1 cellular context compared by ENCODE assay signal in the genomic region with DNA sequence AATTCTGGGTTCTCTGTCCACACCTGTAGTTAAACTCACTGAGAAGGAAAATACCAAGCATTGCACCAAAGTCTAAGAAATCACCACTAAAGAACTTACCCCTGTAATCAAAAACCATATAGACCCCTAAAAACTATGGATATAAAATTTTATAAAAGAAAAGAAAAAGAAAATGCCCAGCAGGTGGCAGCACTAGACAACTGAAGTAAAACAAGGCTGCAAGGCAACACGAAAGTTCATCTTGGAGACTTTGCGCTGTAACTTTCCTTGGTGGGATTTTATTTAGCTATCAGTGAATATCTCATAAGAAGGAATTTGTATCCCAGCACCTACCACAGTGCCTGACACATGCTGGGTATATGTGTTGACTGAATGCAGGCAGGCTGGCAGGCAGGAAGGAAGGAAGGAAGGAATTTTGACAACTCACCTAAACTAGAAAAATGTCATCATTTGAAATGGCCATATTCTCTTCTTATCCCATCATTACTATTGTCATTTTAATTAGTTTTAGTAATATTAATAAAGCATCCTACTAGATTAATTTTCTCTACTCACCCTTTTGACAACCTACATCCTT.
TF ChIP-seq lines count a peak whose summit lies in the region.

No MANE protein-coding gene starts in this region.

TF ChIP-seq in H1, 55 proteins besides CTCF, POLR2A, EP300 and RAD21:
- TF ChIP-seq, protein P1, sequence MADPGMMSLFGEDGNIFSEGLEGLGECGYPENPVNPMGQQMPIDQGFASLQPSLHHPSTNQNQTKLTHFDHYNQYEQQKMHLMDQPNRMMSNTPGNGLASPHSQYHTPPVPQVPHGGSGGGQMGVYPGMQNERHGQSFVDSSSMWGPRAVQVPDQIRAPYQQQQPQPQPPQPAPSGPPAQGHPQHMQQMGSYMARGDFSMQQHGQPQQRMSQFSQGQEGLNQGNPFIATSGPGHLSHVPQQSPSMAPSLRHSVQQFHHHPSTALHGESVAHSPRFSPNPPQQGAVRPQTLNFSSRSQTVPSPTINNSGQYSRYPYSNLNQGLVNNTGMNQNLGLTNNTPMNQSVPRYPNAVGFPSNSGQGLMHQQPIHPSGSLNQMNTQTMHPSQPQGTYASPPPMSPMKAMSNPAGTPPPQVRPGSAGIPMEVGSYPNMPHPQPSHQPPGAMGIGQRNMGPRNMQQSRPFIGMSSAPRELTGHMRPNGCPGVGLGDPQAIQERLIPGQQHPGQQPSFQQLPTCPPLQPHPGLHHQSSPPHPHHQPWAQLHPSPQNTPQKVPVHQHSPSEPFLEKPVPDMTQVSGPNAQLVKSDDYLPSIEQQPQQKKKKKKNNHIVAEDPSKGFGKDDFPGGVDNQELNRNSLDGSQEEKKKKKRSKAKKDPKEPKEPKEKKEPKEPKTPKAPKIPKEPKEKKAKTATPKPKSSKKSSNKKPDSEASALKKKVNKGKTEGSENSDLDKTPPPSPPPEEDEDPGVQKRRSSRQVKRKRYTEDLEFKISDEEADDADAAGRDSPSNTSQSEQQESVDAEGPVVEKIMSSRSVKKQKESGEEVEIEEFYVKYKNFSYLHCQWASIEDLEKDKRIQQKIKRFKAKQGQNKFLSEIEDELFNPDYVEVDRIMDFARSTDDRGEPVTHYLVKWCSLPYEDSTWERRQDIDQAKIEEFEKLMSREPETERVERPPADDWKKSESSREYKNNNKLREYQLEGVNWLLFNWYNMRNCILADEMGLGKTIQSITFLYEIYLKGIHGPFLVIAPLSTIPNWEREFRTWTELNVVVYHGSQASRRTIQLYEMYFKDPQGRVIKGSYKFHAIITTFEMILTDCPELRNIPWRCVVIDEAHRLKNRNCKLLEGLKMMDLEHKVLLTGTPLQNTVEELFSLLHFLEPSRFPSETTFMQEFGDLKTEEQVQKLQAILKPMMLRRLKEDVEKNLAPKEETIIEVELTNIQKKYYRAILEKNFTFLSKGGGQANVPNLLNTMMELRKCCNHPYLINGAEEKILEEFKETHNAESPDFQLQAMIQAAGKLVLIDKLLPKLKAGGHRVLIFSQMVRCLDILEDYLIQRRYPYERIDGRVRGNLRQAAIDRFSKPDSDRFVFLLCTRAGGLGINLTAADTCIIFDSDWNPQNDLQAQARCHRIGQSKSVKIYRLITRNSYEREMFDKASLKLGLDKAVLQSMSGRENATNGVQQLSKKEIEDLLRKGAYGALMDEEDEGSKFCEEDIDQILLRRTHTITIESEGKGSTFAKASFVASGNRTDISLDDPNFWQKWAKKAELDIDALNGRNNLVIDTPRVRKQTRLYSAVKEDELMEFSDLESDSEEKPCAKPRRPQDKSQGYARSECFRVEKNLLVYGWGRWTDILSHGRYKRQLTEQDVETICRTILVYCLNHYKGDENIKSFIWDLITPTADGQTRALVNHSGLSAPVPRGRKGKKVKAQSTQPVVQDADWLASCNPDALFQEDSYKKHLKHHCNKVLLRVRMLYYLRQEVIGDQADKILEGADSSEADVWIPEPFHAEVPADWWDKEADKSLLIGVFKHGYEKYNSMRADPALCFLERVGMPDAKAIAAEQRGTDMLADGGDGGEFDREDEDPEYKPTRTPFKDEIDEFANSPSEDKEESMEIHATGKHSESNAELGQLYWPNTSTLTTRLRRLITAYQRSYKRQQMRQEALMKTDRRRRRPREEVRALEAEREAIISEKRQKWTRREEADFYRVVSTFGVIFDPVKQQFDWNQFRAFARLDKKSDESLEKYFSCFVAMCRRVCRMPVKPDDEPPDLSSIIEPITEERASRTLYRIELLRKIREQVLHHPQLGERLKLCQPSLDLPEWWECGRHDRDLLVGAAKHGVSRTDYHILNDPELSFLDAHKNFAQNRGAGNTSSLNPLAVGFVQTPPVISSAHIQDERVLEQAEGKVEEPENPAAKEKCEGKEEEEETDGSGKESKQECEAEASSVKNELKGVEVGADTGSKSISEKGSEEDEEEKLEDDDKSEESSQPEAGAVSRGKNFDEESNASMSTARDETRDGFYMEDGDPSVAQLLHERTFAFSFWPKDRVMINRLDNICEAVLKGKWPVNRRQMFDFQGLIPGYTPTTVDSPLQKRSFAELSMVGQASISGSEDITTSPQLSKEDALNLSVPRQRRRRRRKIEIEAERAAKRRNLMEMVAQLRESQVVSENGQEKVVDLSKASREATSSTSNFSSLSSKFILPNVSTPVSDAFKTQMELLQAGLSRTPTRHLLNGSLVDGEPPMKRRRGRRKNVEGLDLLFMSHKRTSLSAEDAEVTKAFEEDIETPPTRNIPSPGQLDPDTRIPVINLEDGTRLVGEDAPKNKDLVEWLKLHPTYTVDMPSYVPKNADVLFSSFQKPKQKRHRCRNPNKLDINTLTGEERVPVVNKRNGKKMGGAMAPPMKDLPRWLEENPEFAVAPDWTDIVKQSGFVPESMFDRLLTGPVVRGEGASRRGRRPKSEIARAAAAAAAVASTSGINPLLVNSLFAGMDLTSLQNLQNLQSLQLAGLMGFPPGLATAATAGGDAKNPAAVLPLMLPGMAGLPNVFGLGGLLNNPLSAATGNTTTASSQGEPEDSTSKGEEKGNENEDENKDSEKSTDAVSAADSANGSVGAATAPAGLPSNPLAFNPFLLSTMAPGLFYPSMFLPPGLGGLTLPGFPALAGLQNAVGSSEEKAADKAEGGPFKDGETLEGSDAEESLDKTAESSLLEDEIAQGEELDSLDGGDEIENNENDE (IDR thresholded peaks at IDR 0.05; ENCODE audit: insufficient replicate concordance, low read length): peak; percentile 28
- no peak for TF ChIP-seq RBBP5 (IDR thresholded peaks at IDR 0.05; ENCODE audit: borderline replicate concordance, low read depth, low read length)
- no peak for TF ChIP-seq ZNF274 (IDR thresholded peaks at IDR 0.05; ENCODE audit: borderline replicate concordance, extremely low read depth, low read length)
